ENCODE assay signal across 22 cellular contexts in genomic region chr10:129464251-129464650, GRCh38. TPM values are rescaled to one million over a fixed set of nuclear protein-coding genes. Genes with fewer than 3 reads are reported as not detected.
DNase-seq lines count a peak whose midpoint lies in the region; ATAC-seq, FAIRE-seq and TF ChIP-seq lines count a peak whose summit lies in the region.
"Had no signal": no experiment of that assay in that cellular context is flagged by ENCODE, and none has a peak within 500 bp of the region (broad histone marks: within the 10 kb centered on the region; RNA-seq: fewer than 3 reads in every experiment).

No MANE protein-coding gene starts in this region.

- H3K4me3 Mint-ChIP-seq in activated naive CD4-positive, alpha-beta T cell treated with anti-CD3 and anti-CD28 coated beads for 36 hours, result no peak overlapping the region
- H3K4me3 Mint-ChIP-seq: HFFc6 had no signal

- DNase-seq in Karpas-422 (no peak), bronchial epithelial cell (ENCODE audit: low read depth) (peak; percentile 51), mesendoderm (peak; percentile 52), cerebellar cortex (ENCODE audit: low spot score) (no peak), posterior cingulate gyrus (no peak)
- no peak for DNase-seq in activated naive CD4-positive, alpha-beta T cell treated with anti-CD3 and anti-CD28 coated beads for 36 hours
- DNase-seq: BE2C, DMS79, H7, HFFc6, KBM-7, NCI-H1105, NCI-H146, NCI-H2029 treated with DMSO at 0.1 percent for 48 hours, NCI-H2171, NCI-H524 treated with DMSO at 0.1 percent for 48 hours, OCI-M1, SHP77 treated with DMSO at 0.1 percent for 48 hours, SW 1271 had no signal

- H3K4me1 Mint-ChIP-seq in activated naive CD4-positive, alpha-beta T cell treated with anti-CD3 and anti-CD28 coated beads for 36 hours (ENCODE audit: low read depth), result peaks cover 9% of the 10 kb centered on the region

- no peak overlapping the region for H2AK5ac ChIP-seq in mesendoderm (ENCODE audit: low read length)

- H2BK120ac ChIP-seq in mesendoderm (ENCODE audit: low read depth, low read length), result no peak overlapping the region

- H3K36me3 Mint-ChIP-seq in activated naive CD4-positive, alpha-beta T cell treated with anti-CD3 and anti-CD28 coated beads for 36 hours (ENCODE audit: low read depth), result no peaks in the 10 kb centered on the region

- no peaks in the 10 kb centered on the region for H3K9me3 Mint-ChIP-seq in activated naive CD4-positive, alpha-beta T cell treated with anti-CD3 and anti-CD28 coated beads for 36 hours
- H3K9me3 Mint-ChIP-seq: HFFc6 had no signal

- no peak overlapping the region for H2AFZ ChIP-seq in Karpas-422 (ENCODE audit: low read length)

- no peak overlapping the region for H2BK5ac ChIP-seq in mesendoderm (ENCODE audit: low read length)

- no peak overlapping the region for H3K9ac ChIP-seq in Karpas-422 (ENCODE audit: low read length)
- H3K9ac ChIP-seq in mesendoderm (ENCODE audit: low read length), result no peak overlapping the region

- H3K56ac ChIP-seq in mesendoderm (ENCODE audit: low read length), result no peak overlapping the region

- no peak for TF ChIP-seq CTCF in bronchial epithelial cell (IDR thresholded peaks at IDR 0.05; ENCODE audit: insufficient read depth, low read length, severe bottlenecking)

- no peaks in the 10 kb centered on the region for H4K20me1 ChIP-seq in Karpas-422 (ENCODE audit: insufficient read depth, low read depth, low read length)

- ATAC-seq in GM18867 (IDR thresholded peaks at IDR 0.05; ENCODE audit: unreplicated experiment), result no peak

- H3K79me1 ChIP-seq in mesendoderm (ENCODE audit: low read length), result no peaks in the 10 kb centered on the region

- no peak overlapping the region for H2BK15ac ChIP-seq in mesendoderm (replicated peaks; ENCODE audit: low read depth)

- H3K27ac ChIP-seq in Karpas-422 (ENCODE audit: low read length), result no peak overlapping the region
- H3K27ac ChIP-seq in mesendoderm (ENCODE audit: low read depth, low read length), result no peak overlapping the region
- H3K27ac ChIP-seq: HL-60, SK-N-MC had no signal

- H3K27me3 Mint-ChIP-seq in activated naive CD4-positive, alpha-beta T cell treated with anti-CD3 and anti-CD28 coated beads for 36 hours (ENCODE audit: low read depth), result peaks cover 2% of the 10 kb centered on the region

- CTCF ChIA-PET in activated naive CD4-positive, alpha-beta T cell treated with anti-CD3 and anti-CD28 coated beads for 36 hours (lab: Charles Lee), result no interaction called here

- no peaks in the 10 kb centered on the region for H3K9me2 ChIP-seq in Karpas-422 (replicated peaks; ENCODE audit: insufficient read depth, low read length)

- H3K9me3 ChIP-seq in Karpas-422 (ENCODE audit: low read length), result no peaks in the 10 kb centered on the region
- H3K9me3 ChIP-seq: BE2C had no signal

- H3K4ac ChIP-seq in mesendoderm (ENCODE audit: low read depth, low read length), result no peak overlapping the region

- H3K27ac Mint-ChIP-seq in activated naive CD4-positive, alpha-beta T cell treated with anti-CD3 and anti-CD28 coated beads for 36 hours, result no peak overlapping the region
- H3K27ac Mint-ChIP-seq: HFFc6 had no signal

- no peak for FAIRE-seq in bronchial epithelial cell (lab: Jason Lieb, UNC)

- no peaks in the 10 kb centered on the region for H3K36me3 ChIP-seq in Karpas-422 (ENCODE audit: insufficient read depth, low read length)
- H3K36me3 ChIP-seq in bronchial epithelial cell (ENCODE audit: control insufficient read depth, insufficient read depth, low read length), result no peaks in the 10 kb centered on the region
- H3K36me3 ChIP-seq in mesendoderm (ENCODE audit: control insufficient read depth, insufficient read depth, low read length), result no peaks in the 10 kb centered on the region
- H3K36me3 ChIP-seq: BE2C had no signal

- no CpG with 5 or more reads among the region's 8 CpGs for WGBS in mesendoderm (ENCODE audit: extremely low coverage, insufficient coverage, low lambda C conversion rate)

- H3K4me3 ChIP-seq in Karpas-422 (ENCODE audit: low read length) (no peak overlapping the region), bronchial epithelial cell (ENCODE audit: low read depth, low read length) (no peak overlapping the region), mesendoderm (ENCODE audit: low read length) (no peak overlapping the region)
- H3K4me3 ChIP-seq: SK-N-MC had no signal

- H3K23ac ChIP-seq in mesendoderm (ENCODE audit: low read length), result no peak overlapping the region

- H3K4me2 ChIP-seq in Karpas-422 (ENCODE audit: low read depth, low read length, poor library complexity, severe bottlenecking) (peak overlapping the region; percentile 6), mesendoderm (ENCODE audit: low read length) (no peak overlapping the region)

- no peak overlapping the region for H4K5ac ChIP-seq in mesendoderm (ENCODE audit: low read length)

- H4K8ac ChIP-seq in mesendoderm (ENCODE audit: low read depth, low read length), result no peak overlapping the region

- no peak overlapping the region for H3K18ac ChIP-seq in mesendoderm (ENCODE audit: low read length)

- H3K4me1 ChIP-seq in Karpas-422 (ENCODE audit: low read length), result peaks cover 31% of the 10 kb centered on the region
- no peaks in the 10 kb centered on the region for H3K4me1 ChIP-seq in mesendoderm (ENCODE audit: control insufficient read depth, low read depth, low read length)

- H3K27me3 ChIP-seq in Karpas-422 (ENCODE audit: low read length), result no peaks in the 10 kb centered on the region
- H3K27me3 ChIP-seq in bronchial epithelial cell (ENCODE audit: control insufficient read depth, insufficient read depth, low read length), result no peaks in the 10 kb centered on the region
- no peaks in the 10 kb centered on the region for H3K27me3 ChIP-seq in mesendoderm (ENCODE audit: insufficient read depth, low read length, poor library complexity)
- H3K27me3 ChIP-seq: BE2C had no signal

- intact Hi-C loops in posterior cingulate gyrus (cut with DNase I), result loop anchor here (10.0 kb wide), 1 partner anchor 651 kb away; the partner anchor contains the start of gene C10orf143
- intact Hi-C loops in activated naive CD4-positive, alpha-beta T cell treated with anti-CD3 and anti-CD28 coated beads for 36 hours (cut with micrococcal nuclease), result no loop called here

- H3K79me2 ChIP-seq in Karpas-422 (ENCODE audit: low read length) (no peaks in the 10 kb centered on the region), mesendoderm (ENCODE audit: control insufficient read depth, insufficient read depth, low read length) (no peaks in the 10 kb centered on the region)

RNA-seq across cellular contexts. Expression of gene MGMT, which starts 2.8 kb away (rescaled TPM):
- total RNA-seq in Karpas-422 (2014; rRNA removed; shearing (Covaris generic); ENCODE audit: low replicate concordance), result 22.5 and 33.8 TPM in 2 replicates
- total RNA-seq in bronchial epithelial cell, result 19.3 and 19.7 TPM in 2 replicates
- 6.5 TPM for polyA plus RNA-seq in mesendoderm (2013, experiment 1 of 2)
- polyA plus RNA-seq in mesendoderm (2013, experiment 2 of 2), result 6.6 TPM
- total RNA-seq in activated naive CD4-positive, alpha-beta T cell treated with anti-CD3 and anti-CD28 coated beads for 36 hours, result 10 to 100 TPM; 24.6 to 26.0 TPM

Comparison
In these comparisons a context has a peak if more than half of its experiments do, and no peak if none do; other contexts are left out.
1. DNase-seq: peak in bronchial epithelial cell (single experiment) and mesendoderm (single experiment); none in Karpas-422 (single experiment), cerebellar cortex (single experiment), posterior cingulate gyrus (0 of 10) and activated naive CD4-positive, alpha-beta T cell treated with anti-CD3 and anti-CD28 coated beads for 36 hours (single experiment).